ENCODE assay signal across 1 cellular context in the genomic region with DNA sequence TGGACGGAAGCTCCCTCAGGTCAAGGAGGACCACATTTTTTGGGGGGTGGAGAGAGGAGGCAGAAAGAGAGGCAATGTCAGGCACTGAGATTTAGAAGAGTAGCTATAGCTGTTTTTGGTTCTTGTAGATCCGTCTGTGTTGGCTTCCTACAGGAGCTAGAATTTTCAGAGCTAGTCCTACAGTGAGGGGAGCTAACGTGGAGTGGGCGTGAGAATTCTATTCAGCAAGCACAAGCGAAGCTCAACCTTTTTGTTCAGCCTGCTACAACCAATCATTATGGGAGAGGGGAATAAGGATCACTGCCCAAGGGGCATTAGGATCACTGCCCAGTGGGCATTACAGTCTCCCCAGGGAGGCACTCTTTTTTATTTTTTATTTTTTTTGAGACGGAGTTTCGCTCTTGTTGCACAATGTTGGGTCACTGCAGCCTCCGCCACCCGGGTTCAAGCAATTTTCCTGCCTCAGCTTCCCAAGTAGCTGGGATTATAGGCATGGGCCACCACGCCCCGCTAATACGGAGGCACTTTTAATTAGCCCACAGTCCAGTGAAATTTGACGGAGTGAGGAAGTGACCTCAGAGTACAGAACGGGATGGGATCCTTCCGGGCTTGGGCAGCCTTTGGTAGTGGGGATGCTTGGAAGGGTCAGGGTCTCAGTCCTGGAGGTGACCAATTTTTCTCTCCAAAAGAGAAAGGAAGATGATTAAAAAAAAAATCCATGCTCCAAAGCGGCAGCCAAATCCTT.
TF ChIP-seq lines count a peak whose summit lies in the region.

No MANE protein-coding gene starts in this region.

TF ChIP-seq in K562, 482 proteins besides CTCF, POLR2A, EP300 and RAD21 (continued from another document):
- TF ChIP-seq NCOA1 (IDR thresholded peaks at IDR 0.05; ENCODE audit: low read depth) (no peak), CXXC5 (CRISPR knock-in tag; IDR thresholded peaks at IDR 0.05) (no peak), HMGXB4 (CRISPR knock-in tag; IDR thresholded peaks at IDR 0.05) (0 out of 2 replicates have a peak, but pooled peaks have one; percentile 4), BRD4 (IDR thresholded peaks at IDR 0.05) (no peak), TEAD4 (IDR thresholded peaks at IDR 0.05; ENCODE audit: low read length) (no peak), TEAD4 (CRISPR knock-in tag; IDR thresholded peaks at IDR 0.05; ENCODE audit: borderline replicate concordance) (no peak), ZBTB11 (CRISPR knock-in tag; IDR thresholded peaks at IDR 0.05) (no peak), KDM1A (IDR thresholded peaks at IDR 0.05) (no peak), ZBTB1 (CRISPR knock-in tag; IDR thresholded peaks at IDR 0.05; ENCODE audit: borderline replicate concordance, low read depth) (no peak)
